ENCODE assay signal across 12 cellular contexts in genomic region chr3:187567741-187568140, GRCh38.
A peak's percentile ranks its signal among the peaks of the same experiment; 100 is the strongest.
DNase-seq lines count a peak whose midpoint lies in the region; ATAC-seq and TF ChIP-seq lines count a peak whose summit lies in the region.
"Had no signal": no experiment of that assay in that cellular context is flagged by ENCODE, and none has a peak within 500 bp of the region (broad histone marks: within the 10 kb centered on the region; RNA-seq: fewer than 3 reads in every experiment).

No MANE protein-coding gene starts in this region.

- POLR2A ChIA-PET in AG04450 (lab: Yijun Ruan, JAX) = interaction anchor here (0.7 kb wide), 1 partner anchor 303 kb away, joined by 3 read pairs; no protein-coding TSS in a partner anchor

- H3K4me1 ChIP-seq in mesenchymal stem cell (ENCODE audit: control insufficient read depth, insufficient read depth, low read depth, low read length) = peaks cover 21% of the 10 kb centered on the region
- H3K4me1 ChIP-seq in esophagus squamous epithelium = no peaks in the 10 kb centered on the region
- H3K4me1 ChIP-seq: gastrocnemius medialis had no signal

- H3K18ac ChIP-seq in mesenchymal stem cell (ENCODE audit: low read depth in 1 of 2, low read length in 2 of 2) = peak overlapping the region in 1 of 2 experiments; percentile 17

- H3K4me2 ChIP-seq in mesenchymal stem cell (ENCODE audit: low read length, poor library complexity, severe bottlenecking) = peak overlapping the region; percentile 21

- H2AK5ac ChIP-seq in mesenchymal stem cell (ENCODE audit: low read length, severe bottlenecking) = peak overlapping the region; percentile 89

- H2AFZ ChIP-seq in mesenchymal stem cell (ENCODE audit: low read depth, low read length) = no peak overlapping the region

- H2BK5ac ChIP-seq in mesenchymal stem cell (ENCODE audit: low read depth, low read length, poor library complexity, severe bottlenecking) = peak overlapping the region; percentile 88

- no peak for TF ChIP-seq POLR2A in esophagus squamous epithelium (IDR thresholded peaks at IDR 0.05)

- no peak overlapping the region for H2BK120ac ChIP-seq in mesenchymal stem cell (ENCODE audit: low read depth, low read length)

- no peak for TF ChIP-seq CTCF in AG04450 (IDR thresholded peaks at IDR 0.05; ENCODE audit: low read depth, low read length)
- no peak for TF ChIP-seq CTCF in cardiac fibroblast (IDR thresholded peaks at IDR 0.05; ENCODE audit: low read depth, low read length)
- no peak for TF ChIP-seq CTCF in esophagus squamous epithelium (IDR thresholded peaks at IDR 0.05)

- no peak overlapping the region for H3K23ac ChIP-seq in mesenchymal stem cell (ENCODE audit: low read length in 2 of 2)

- H2BK12ac ChIP-seq in mesenchymal stem cell (ENCODE audit: low read length in 2 of 2) = peak overlapping the region in 1 of 2 experiments; percentile 15

- H4K8ac ChIP-seq in mesenchymal stem cell (ENCODE audit: low read length) = no peak overlapping the region

- H3K36me3 ChIP-seq in mesenchymal stem cell (ENCODE audit: control insufficient read depth in 1 of 2, insufficient read depth in 2 of 2, low read depth in 1 of 2, low read length in 2 of 2) (no peaks in the 10 kb centered on the region), esophagus squamous epithelium (no peaks in the 10 kb centered on the region)
- H3K36me3 ChIP-seq: gastrocnemius medialis had no signal

- no peak overlapping the region for H3K14ac ChIP-seq in mesenchymal stem cell (ENCODE audit: low read length in 2 of 2)

- H3K9me3 ChIP-seq in AG04450 (ENCODE audit: control insufficient read depth, insufficient read depth, low read length) (no peaks in the 10 kb centered on the region), mesenchymal stem cell (ENCODE audit: control insufficient read depth, low read length) (no peaks in the 10 kb centered on the region), esophagus squamous epithelium (no peaks in the 10 kb centered on the region)
- H3K9me3 ChIP-seq: gastrocnemius medialis had no signal

- peak overlapping the region; percentile 66 for H3K27ac ChIP-seq in AG04450 (ENCODE audit: low read depth, low read length)
- peak overlapping the region; percentile 99 for H3K27ac ChIP-seq in mesenchymal stem cell (ENCODE audit: low read length, poor library complexity, severe bottlenecking)
- H3K27ac ChIP-seq in esophagus squamous epithelium = no peak overlapping the region
- H3K27ac ChIP-seq: gastrocnemius medialis had no signal

- H4K91ac ChIP-seq in mesenchymal stem cell (ENCODE audit: low read length) = no peak overlapping the region

- WGBS in mesenchymal stem cell = 67% methylated on average over 1 of the region's 2 CpGs
- WGBS in esophagus squamous epithelium, 2 donors = 48 to 57% methylated on average over 2 of the region's 2 CpGs

- ATAC-seq in esophagus mucosa = no peak
- ATAC-seq: gastrocnemius medialis had no signal

- no peak overlapping the region for H2BK15ac ChIP-seq in mesenchymal stem cell (ENCODE audit: low read depth, poor library complexity, severe bottlenecking)

- H3K79me1 ChIP-seq in mesenchymal stem cell (replicated peaks; ENCODE audit: low read length, poor library complexity, severe bottlenecking) = no peaks in the 10 kb centered on the region

- CTCF ChIA-PET in AG04450 (lab: Charles Lee) = interaction anchor here (0.5 to 2.0 kb wide), 4 partner anchors 49 to 1027 kb away, joined by 3 to 11 read pairs (median 4); no protein-coding TSS in a partner anchor

- H3K4ac ChIP-seq in mesenchymal stem cell (ENCODE audit: low read depth in 1 of 2, low read length in 2 of 2) = no peak overlapping the region

- H3K4me3 ChIP-seq in AG04450 (ENCODE audit: low read depth, low read length) = no peak overlapping the region
- no peak overlapping the region for H3K4me3 ChIP-seq in cardiac fibroblast (replicated peaks in 1 of 2; ENCODE audit: low read depth in 2 of 2, low read length in 2 of 2)
- H3K4me3 ChIP-seq in mesenchymal stem cell (ENCODE audit: insufficient read depth in 1 of 2, low read depth in 1 of 2, low read length in 2 of 2) = no peak overlapping the region
- H3K4me3 ChIP-seq in esophagus squamous epithelium = no peak overlapping the region
- H3K4me3 ChIP-seq: gastrocnemius medialis had no signal

- H3K9ac ChIP-seq in mesenchymal stem cell (ENCODE audit: low read length) = no peak overlapping the region

- intact Hi-C loops in esophagus squamous epithelium (cut with DNase I) = no loop called here

- H3K27me3 ChIP-seq in AG04450 (ENCODE audit: control insufficient read depth, insufficient read depth, low read length) = no peaks in the 10 kb centered on the region
- H3K27me3 ChIP-seq in mesenchymal stem cell (ENCODE audit: control insufficient read depth in 1 of 2, insufficient read depth in 1 of 2, low read length in 2 of 2) = no peaks in the 10 kb centered on the region
- H3K27me3 ChIP-seq in esophagus squamous epithelium = peaks cover 0 to 16% (median 0%) of the 10 kb centered on the region in 4 donors
- H3K27me3 ChIP-seq: gastrocnemius medialis had no signal

- DNase-seq in AG04450 (ENCODE audit: low read depth, low spot score) (peak; percentile 23), HS-27A (ENCODE audit: low read depth) (peak; percentile 74), cardiac fibroblast (ENCODE audit: low read depth in 2 of 2) (peak; percentile 74 to 75), mesenchymal stem cell (peak; percentile 40), esophagus squamous epithelium (lab: John Stamatoyannopoulos, UW) (no peak), T-helper 9 cell (no peak)
- no peak for DNase-seq in stimulated activated CD4-positive, alpha-beta T cell treated with anti-CD3 and anti-CD28 coated beads, Interleukin-12 subunit alpha, Interleukin-12 subunit beta, amount 100 ng/mL, for 4 hours
- DNase-seq: anterior cingulate cortex; CD8-positive, alpha-beta memory T cell; gastrocnemius medialis; NCI-H446 treated with DMSO at 0.1 percent for 48 hours had no signal

Comparison
In these comparisons a context has a peak if more than half of its experiments do, and no peak if none do; other contexts are left out.
1. DNase-seq: peak in AG04450 (single experiment), HS-27A (single experiment), cardiac fibroblast (2 of 2) and mesenchymal stem cell (single experiment); none in stimulated activated CD4-positive, alpha-beta T cell treated with anti-CD3 and anti-CD28 coated beads, Interleukin-12 subunit alpha, Interleukin-12 subunit beta, amount 100 ng/mL, for 4 hours (single experiment), esophagus squamous epithelium (single experiment) and T-helper 9 cell (single experiment).
2. H3K27ac ChIP-seq: peak in AG04450 (single experiment) and mesenchymal stem cell (single experiment); none in esophagus squamous epithelium (0 of 4).